Comparison of ENCODE assay signal across 8 cellular contexts in genomic region chr2:87470381-87471380, GRCh38.
DNase-seq lines count a peak whose midpoint lies in the region; ATAC-seq, FAIRE-seq and TF ChIP-seq lines count a peak whose summit lies in the region.
"Not testable (repeated sequence)": the region's sequence is repeated elsewhere in the genome, so short reads cannot be mapped to it uniquely, and the experiment has no call there.

No MANE protein-coding gene starts in this region.

- not testable (repeated sequence) for H3K4me1 ChIP-seq in endothelial cell of umbilical vein (ENCODE audit: control insufficient read depth, extremely low read depth, insufficient read depth, low read length)

- H3K9me3 ChIP-seq in endothelial cell of umbilical vein (replicated peaks; ENCODE audit: control insufficient read depth, insufficient read depth, low read length), result not testable (repeated sequence)

- ATAC-seq in GM18873 (IDR thresholded peaks at IDR 0.05; ENCODE audit: low FRiP score, unreplicated experiment) (peak; percentile 35), GM21737 (IDR thresholded peaks at IDR 0.05; ENCODE audit: unreplicated experiment) (peak; percentile 29), HG03280 (IDR thresholded peaks at IDR 0.05; ENCODE audit: unreplicated experiment) (peak; percentile 40)

- H3K27me3 ChIP-seq in GM06990 (replicated peaks; ENCODE audit: control insufficient read depth, insufficient read depth, low read length); endothelial cell of umbilical vein (ENCODE audit: control insufficient read depth in 2 of 2, insufficient read depth in 2 of 2, low read length in 2 of 2): not testable (repeated sequence)

- H3K4me2 ChIP-seq in endothelial cell of umbilical vein (ENCODE audit: insufficient read depth, low read length), result not testable (repeated sequence)

- not testable (repeated sequence) for BruUV-seq in endothelial cell of umbilical vein (replicated peaks; lab: Mats Ljungman, UMichigan)

- CTCF ChIA-PET in endothelial cell of umbilical vein (lab: Charles Lee), result not testable (repeated sequence)

- not testable (repeated sequence) for H3K27me3 Mint-ChIP-seq in T-helper 2 cell treated with Interferon-gamma antibody and Interleukin-4, amounts not matched to agents 5 μg/mL and 100 μg/mL, for 36 hours (ENCODE audit: low read depth)

- peak overlapping the region; percentile 89 for H3K4me3 Mint-ChIP-seq in T-helper 2 cell treated with Interferon-gamma antibody and Interleukin-4, amounts not matched to agents 5 μg/mL and 100 μg/mL, for 36 hours

- TF ChIP-seq CTCF in GM06990 (IDR thresholded peaks at IDR 0.05; ENCODE audit: insufficient read depth, low read length, poor library complexity, severe bottlenecking); endothelial cell of umbilical vein (IDR thresholded peaks at IDR 0.05; ENCODE audit: extremely low read depth in 1 of 2, insufficient read depth in 1 of 2, low read depth in 1 of 2, low read length in 2 of 2): not testable (repeated sequence)

- H3K4me3 ChIP-seq in GM06990 (replicated peaks; ENCODE audit: low read depth, low read length); endothelial cell of umbilical vein (replicated peaks in 1 of 3; ENCODE audit: insufficient read depth in 1 of 3, low read depth in 1 of 3, low read length in 3 of 3): not testable (repeated sequence)

- dilution Hi-C loops in endothelial cell of umbilical vein (cut with MboI; ENCODE audit: extremely low pct_ligation_motif_present, low sequenced_read_pairs), result not testable (repeated sequence)

- not testable (repeated sequence) for H3K9ac ChIP-seq in endothelial cell of umbilical vein (replicated peaks; ENCODE audit: extremely low read depth, insufficient read depth, low read length)

- intact Hi-C loops in endothelial cell of umbilical vein (cut with micrococcal nuclease), result not testable (repeated sequence)

- H3K27ac ChIP-seq in endothelial cell of umbilical vein (ENCODE audit: insufficient read depth, low read depth, low read length), result not testable (repeated sequence)

- not testable (repeated sequence) for H4K20me1 ChIP-seq in endothelial cell of umbilical vein (replicated peaks; ENCODE audit: control insufficient read depth, extremely low read depth, insufficient read depth, low read length)

- peak overlapping the region; percentile 81 for H3K27ac Mint-ChIP-seq in T-helper 2 cell treated with Interferon-gamma antibody and Interleukin-4, amounts not matched to agents 5 μg/mL and 100 μg/mL, for 36 hours

- not testable (repeated sequence) for H2AFZ ChIP-seq in endothelial cell of umbilical vein (ENCODE audit: low read depth, low read length)

- not testable (repeated sequence) for H3K36me3 ChIP-seq in GM06990 (ENCODE audit: control insufficient read depth, insufficient read depth, low read length); endothelial cell of umbilical vein (ENCODE audit: control insufficient read depth in 2 of 2, extremely low read depth in 1 of 2, insufficient read depth in 2 of 2, low read length in 2 of 2)

- H3K9me3 Mint-ChIP-seq in T-helper 2 cell treated with Interferon-gamma antibody and Interleukin-4, amounts not matched to agents 5 μg/mL and 100 μg/mL, for 36 hours, result not testable (repeated sequence)

- H3K9me1 ChIP-seq in endothelial cell of umbilical vein (replicated peaks; ENCODE audit: control insufficient read depth, extremely low read depth, insufficient read depth, low read length), result not testable (repeated sequence)

- peak; percentile 26 for DNase-seq in GM06990 (ENCODE audit: extremely low read depth, insufficient read length)
- peak; percentile 52 for DNase-seq in T-helper 2 cell treated with Interferon-gamma antibody and Interleukin-4, amounts not matched to agents 5 μg/mL and 100 μg/mL, for 36 hours (ENCODE audit: low spot score)
- peak; percentile 35 for DNase-seq in activated effector memory CD4-positive, alpha-beta T cell treated with Interleukin-2 at 50 U/mL for 16 hours
- DNase-seq in endothelial cell of umbilical vein (ENCODE audit: low read depth, low spot score), result not testable (repeated sequence)
- peak; percentile 69 for DNase-seq in stimulated activated CD4-positive, alpha-beta T cell treated with anti-CD3 and anti-CD28 coated beads, Interleukin-4, amount 100 ng/mL, for 24 hours

- H3K4me1 Mint-ChIP-seq in T-helper 2 cell treated with Interferon-gamma antibody and Interleukin-4, amounts not matched to agents 5 μg/mL and 100 μg/mL, for 36 hours (ENCODE audit: low read depth), result peaks cover 23% of the 10 kb centered on the region

- POLR2A ChIA-PET in endothelial cell of umbilical vein (lab: Charles Lee), result not testable (repeated sequence)

- H3K36me3 Mint-ChIP-seq in T-helper 2 cell treated with Interferon-gamma antibody and Interleukin-4, amounts not matched to agents 5 μg/mL and 100 μg/mL, for 36 hours (ENCODE audit: low read depth), result peaks cover 13% of the 10 kb centered on the region

- H3K79me2 ChIP-seq in endothelial cell of umbilical vein (ENCODE audit: control insufficient read depth, insufficient read depth, low read length), result peaks cover 69% of the 10 kb centered on the region

- FAIRE-seq in endothelial cell of umbilical vein (lab: Jason Lieb, UNC), result peak; percentile 28

- not testable (repeated sequence) for TF ChIP-seq POLR2A in endothelial cell of umbilical vein (IDR thresholded peaks at IDR 0.05; ENCODE audit: low read depth, low read length)
